Comparison of ENCODE assay signal across 9 cellular contexts in the genomic region with DNA sequence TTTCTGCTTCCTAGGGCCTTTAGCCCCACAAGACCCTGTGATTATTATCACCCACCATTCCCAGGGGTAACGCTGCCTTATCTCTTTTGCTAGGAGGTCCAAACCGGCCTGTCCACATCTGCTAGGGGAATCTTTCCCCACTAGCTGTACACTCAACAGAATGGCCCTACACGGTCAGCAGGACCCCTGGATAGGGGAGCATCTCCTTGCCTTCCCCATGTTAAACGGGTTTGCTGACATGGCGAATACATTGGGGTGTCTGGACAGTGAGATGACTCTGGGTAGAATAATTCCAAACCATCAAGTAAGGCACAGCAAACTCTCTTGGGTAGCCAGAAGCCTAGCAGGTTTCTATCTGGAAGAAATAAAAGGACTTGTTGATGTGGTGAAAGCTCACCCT. TPM values are rescaled to one million over a fixed set of nuclear protein-coding genes. Genes with fewer than 3 reads are reported as not detected.
DNase-seq lines count a peak whose midpoint lies in the region; ATAC-seq, FAIRE-seq and TF ChIP-seq lines count a peak whose summit lies in the region.
"Had no signal": no experiment of that assay in that cellular context is flagged by ENCODE, and none has a peak within 500 bp of the region (broad histone marks: within the 10 kb centered on the region; RNA-seq: fewer than 3 reads in every experiment).

No MANE protein-coding gene starts in this region.

- BruUV-seq in PC-9 (replicated peaks; lab: Mats Ljungman, UMichigan) = no TSS peak

- H3K9ac ChIP-seq in rectal smooth muscle tissue (ENCODE audit: low read length) = no peak overlapping the region

- no peaks in the 10 kb centered on the region for H3K9me2 ChIP-seq in PC-9 (ENCODE audit: insufficient read depth)

- no peak for DNase-seq in PC-9
- no peak for DNase-seq in epithelial cell of proximal tubule (ENCODE audit: low read depth)
- DNase-seq in GOT3 (lab: John Stamatoyannopoulos, UW) = no peak
- no peak for DNase-seq in NCI-H1417 (lab: John Stamatoyannopoulos, UW)
- no peak for DNase-seq in GM12891 (ENCODE audit: insufficient read length, low spot score)

- H4K20me1 ChIP-seq in PC-9 (ENCODE audit: insufficient read depth) = no peaks in the 10 kb centered on the region

- no peak overlapping the region for H3K27ac ChIP-seq in PC-9
- no peak overlapping the region for H3K27ac ChIP-seq in rectal smooth muscle tissue (ENCODE audit: low read depth, low read length)

- POLR2A ChIA-PET in PC-9 (lab: Charles Lee; ENCODE audit: unreplicated experiment) = no interaction called here

- TF ChIP-seq POLR2A in GM12891 (IDR thresholded peaks at IDR 0.05; ENCODE audit: low read depth, low read length) = no peak

- H3K4me3 ChIP-seq in GM08714 (ENCODE audit: low read length) (peak overlapping the region; percentile 70), PC-9 (peak overlapping the region; percentile 80), epithelial cell of proximal tubule (ENCODE audit: low read depth, low read length) (peak overlapping the region; percentile 92), rectal smooth muscle tissue (ENCODE audit: low read length) (peak overlapping the region; percentile 90)

- TF ChIP-seq CTCF in PC-9 (conservative IDR thresholded peaks at IDR 0.05) (no peak), epithelial cell of proximal tubule (conservative IDR thresholded peaks at IDR 0.05; ENCODE audit: low read depth, low read length) (no peak)

- H3K4me2 ChIP-seq in PC-9 = peak overlapping the region; percentile 83

- peak overlapping the region; percentile 86; the same call in 1 of the 2 replicates for H2AFZ ChIP-seq in PC-9

- no peaks in the 10 kb centered on the region for H3F3A ChIP-seq in PC-9 (ENCODE audit: insufficient read depth, low read depth)

- H3K36me3 ChIP-seq in PC-9 (ENCODE audit: low read depth) = no peaks in the 10 kb centered on the region
- no peaks in the 10 kb centered on the region for H3K36me3 ChIP-seq in rectal smooth muscle tissue (ENCODE audit: control insufficient read depth, insufficient read depth, low read length)

- 0 out of 2 replicates have a peak, but pooled peaks cover 3% of the 10 kb centered on the region for H3K4me1 ChIP-seq in PC-9 (replicated peaks; ENCODE audit: insufficient read depth)
- peaks cover 6% of the 10 kb centered on the region for H3K4me1 ChIP-seq in rectal smooth muscle tissue (ENCODE audit: control insufficient read depth, insufficient read depth, low read length)

- intact Hi-C loops in PC-9 (cut with micrococcal nuclease; ENCODE audit: unreplicated experiment) = loop anchor here (1.0 kb wide), 1 partner anchor 49 kb away; no protein-coding TSS in a partner anchor

- no peak for FAIRE-seq in GM12891 (lab: Jason Lieb, UNC)

- peaks cover 19% of the 10 kb centered on the region for H3K79me2 ChIP-seq in PC-9 (ENCODE audit: low read depth)

- CTCF ChIA-PET in PC-9 (lab: Charles Lee) = no interaction called here

- no peaks in the 10 kb centered on the region for H3K9me3 ChIP-seq in PC-9 (ENCODE audit: insufficient read depth, low read depth)

- H3K27me3 ChIP-seq in PC-9 (ENCODE audit: insufficient read depth, low read depth) (no peaks in the 10 kb centered on the region; the same call in 1 of the 2 replicates), rectal smooth muscle tissue (ENCODE audit: control insufficient read depth, insufficient read depth, low read length) (no peaks in the 10 kb centered on the region)

- ATAC-seq in HG03039 (IDR thresholded peaks at IDR 0.05; ENCODE audit: unreplicated experiment) = no peak

TF ChIP-seq in GM12891, 5 proteins besides CTCF, POLR2A, EP300 and RAD21:
- TF ChIP-seq TAF1 (IDR thresholded peaks at IDR 0.05; ENCODE audit: low read depth, low read length) = no peak
- TF ChIP-seq PAX5 (IDR thresholded peaks at IDR 0.05; ENCODE audit: insufficient read depth, low read length, severe bottlenecking) = no peak
- no peak for TF ChIP-seq POLR2AphosphoS5 (IDR thresholded peaks at IDR 0.05; ENCODE audit: low read depth, low read length)
- TF ChIP-seq POU2F2 (IDR thresholded peaks at IDR 0.05; ENCODE audit: low read depth, low read length) = no peak

RNA-seq across cellular contexts. Expression of gene TRAIP, which starts 0.7 kb away (rescaled TPM):
- 18.1 and 20.6 TPM in 2 replicates for total RNA-seq in PC-9 (2021)
- 17.1 and 18.9 TPM in 2 replicates for total RNA-seq in epithelial cell of proximal tubule
- polyA plus RNA-seq in GM12891 (2012; ENCODE audit: low read depth, missing spikeins) = 10.2 TPM

RNA-seq across cellular contexts. Expression of gene CAMKV, which starts 14.0 kb away (rescaled TPM):
- total RNA-seq in PC-9 (2021) = not detected in 2 replicates
- total RNA-seq in epithelial cell of proximal tubule = not detected in 2 replicates
- polyA plus RNA-seq in GM12891 (2012; ENCODE audit: low read depth, missing spikeins) = 0.10 TPM
- total RNA-seq: mesenteric fat pad had no signal

RNA-seq across cellular contexts. Expression of gene UBA7, which starts 41.9 kb away (rescaled TPM):
- total RNA-seq in PC-9 (2021) = 48.6 and 56.5 TPM in 2 replicates
- 2.4 and 12.2 TPM in 2 replicates for total RNA-seq in epithelial cell of proximal tubule
- polyA plus RNA-seq in GM12891 (2012; ENCODE audit: low read depth, missing spikeins) = 80.4 TPM

RNA-seq across cellular contexts. Expression of gene MST1R, which starts 48.0 kb away (rescaled TPM):
- total RNA-seq in PC-9 (2021) (84.3 and 98.3 TPM in 2 replicates), epithelial cell of proximal tubule (5.3 and 5.6 TPM in 2 replicates)
- polyA plus RNA-seq in GM12891 (2012; ENCODE audit: low read depth, missing spikeins) = 4.4 TPM

RNA-seq across cellular contexts. Expression of gene INKA1, which starts 52.6 kb away (rescaled TPM):
- total RNA-seq in PC-9 (2021) = 0.40 TPM in 1 of 2 replicates, not detected in the other
- total RNA-seq in epithelial cell of proximal tubule = 2.5 TPM in 1 of 2 replicates, not detected in the other
- 1.5 TPM for polyA plus RNA-seq in GM12891 (2012; ENCODE audit: low read depth, missing spikeins)
